In the genomic region with DNA sequence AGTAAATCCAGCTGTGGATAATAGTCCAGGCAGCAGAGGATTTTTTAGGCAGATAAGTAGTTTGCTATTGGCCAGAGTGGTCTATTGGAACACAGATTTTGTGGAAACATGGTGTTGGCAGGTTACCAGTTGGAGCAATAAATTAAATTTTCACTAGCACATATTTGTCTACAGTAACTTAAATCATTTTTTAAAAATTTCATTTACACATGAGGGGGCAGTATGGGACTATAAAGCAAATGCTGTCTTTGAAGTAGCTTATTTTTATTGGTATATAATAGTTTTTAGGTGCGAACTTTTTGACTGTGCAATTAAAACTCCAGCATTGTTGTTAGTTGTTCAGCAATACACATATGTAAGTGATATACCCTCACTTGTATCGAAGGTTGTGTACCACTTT, we compare ENCODE assay signal across 26 cellular contexts.
DNase-seq lines count a peak whose midpoint lies in the region; ATAC-seq and TF ChIP-seq lines count a peak whose summit lies in the region.
"Had no signal": no experiment of that assay in that cellular context is flagged by ENCODE, and none has a peak within 500 bp of the region (broad histone marks: within the 10 kb centered on the region; RNA-seq: fewer than 3 reads in every experiment).

No MANE protein-coding gene starts in this region.

- 95% methylated on average over 2 of the region's 2 CpGs for WGBS in hepatocyte (ENCODE audit: low lambda C conversion rate, missing lambda C conversion rate)

- no peaks in the 10 kb centered on the region for H3K27me3 ChIP-seq in hepatocyte
- H3K27me3 ChIP-seq: breast epithelium, left lung, spleen, suprapubic skin had no signal

- H3K27ac ChIP-seq in VCaP = no peak overlapping the region
- H3K27ac ChIP-seq in hepatocyte = no peak overlapping the region
- H3K27ac ChIP-seq: breast epithelium, left lung, parathyroid adenoma, spleen, suprapubic skin, WERI-Rb-1 had no signal

- no peaks in the 10 kb centered on the region for H3K4me1 ChIP-seq in hepatocyte (ENCODE audit: insufficient read depth)
- H3K4me1 ChIP-seq: breast epithelium had no signal

- H3K36me3 ChIP-seq in hepatocyte (replicated peaks; ENCODE audit: insufficient read depth, low read depth) = no peaks in the 10 kb centered on the region
- H3K36me3 ChIP-seq: breast epithelium, left lung, spleen, suprapubic skin had no signal

- H3K9me2 ChIP-seq in hepatocyte (replicated peaks; ENCODE audit: insufficient read depth) = no peaks in the 10 kb centered on the region

- in situ Hi-C loops in GM13976 (cut with MboI; ENCODE audit: low sequenced_read_pairs, unreplicated experiment) = no loop called here

- no peaks in the 10 kb centered on the region for H4K20me1 ChIP-seq in hepatocyte (ENCODE audit: insufficient read depth, poor library complexity, severe bottlenecking)

- TF ChIP-seq CTCF in AG10803 (conservative IDR thresholded peaks at IDR 0.05; ENCODE audit: low read length) (0 out of 2 replicates have a peak, but pooled peaks have one; percentile 19), VCaP (conservative IDR thresholded peaks at IDR 0.05) (peak; percentile 37), hepatocyte (IDR thresholded peaks at IDR 0.05; ENCODE audit: poor library complexity) (peak; percentile 27), GM13976 (IDR thresholded peaks at IDR 0.05; ENCODE audit: borderline replicate concordance, control extremely low read depth, extremely low read depth, insufficient read depth, missing control alignments) (no peak)

- no peak overlapping the region for H2AFZ ChIP-seq in hepatocyte
- H2AFZ ChIP-seq: parathyroid adenoma had no signal

- no peaks in the 10 kb centered on the region for H3K79me2 ChIP-seq in hepatocyte
- H3K79me2 ChIP-seq: parathyroid adenoma had no signal

- ATAC-seq in HG02970 (IDR thresholded peaks at IDR 0.05; ENCODE audit: low FRiP score, unreplicated experiment) = no peak
- ATAC-seq: left lung; natural killer cell treated with Interleukin-12 subunit alpha and Interleukin-12 subunit beta and Interleukin-15 and Interleukin-18, amount 100 ng/mL, for 72 hours; right cardiac atrium; stimulated activated memory B cell treated with anti-CD40 and anti-IgM and Interleukin-4, amounts not matched to agents 10 μg/mL and 1 μg/mL and 100 μg/mL, for 72 hours had no signal

- DNase-seq in AG10803 (ENCODE audit: low read depth) (no peak), COR-L47 (lab: John Stamatoyannopoulos, UW) (peak; percentile 5), hepatocyte (ENCODE audit: low spot score) (no peak), GM13976 (ENCODE audit: low spot score) (no peak), HuH-7 (ENCODE audit: low spot score) (no peak), NCI-H1930 (lab: John Stamatoyannopoulos, UW) (no peak)
- DNase-seq: activated CD4-positive, alpha-beta T cell treated with anti-CD3 and anti-CD28 coated beads, Interleukin-2, amount 10 ng/mL, durations not matched to agents 24 days and 14 days; activated naive CD4-positive, alpha-beta T cell treated with anti-CD3 and anti-CD28 coated beads for 36 hours; activated T-cell treated with anti-CD3 and anti-CD28 coated beads, Interleukin-2, amount 50 U/mL, for 48 hours; cortex of kidney; GOT3; Kasumi-1; left lung; NCI-H1694; NCI-H526 treated with DMSO at 0.1 percent for 48 hours; right cardiac atrium; spleen; stimulated activated CD4-positive, alpha-beta T cell treated with anti-CD3 and anti-CD28 coated beads, Interleukin-2, amount 100 ng/mL, for 48 hours; WERI-Rb-1 had no signal

- no peaks in the 10 kb centered on the region for H3K9me3 ChIP-seq in hepatocyte (ENCODE audit: low read depth)
- H3K9me3 ChIP-seq: breast epithelium, left lung, spleen, suprapubic skin had no signal

- H3K4me2 ChIP-seq in hepatocyte = no peak overlapping the region

- H3K4me3 ChIP-seq in AG10803 (ENCODE audit: low read length) = no peak overlapping the region
- H3K4me3 ChIP-seq in hepatocyte = no peak overlapping the region
- H3K4me3 ChIP-seq: breast epithelium, left lung, spleen, suprapubic skin had no signal
